ENCODE assay signal across 22 cellular contexts in the genomic region with DNA sequence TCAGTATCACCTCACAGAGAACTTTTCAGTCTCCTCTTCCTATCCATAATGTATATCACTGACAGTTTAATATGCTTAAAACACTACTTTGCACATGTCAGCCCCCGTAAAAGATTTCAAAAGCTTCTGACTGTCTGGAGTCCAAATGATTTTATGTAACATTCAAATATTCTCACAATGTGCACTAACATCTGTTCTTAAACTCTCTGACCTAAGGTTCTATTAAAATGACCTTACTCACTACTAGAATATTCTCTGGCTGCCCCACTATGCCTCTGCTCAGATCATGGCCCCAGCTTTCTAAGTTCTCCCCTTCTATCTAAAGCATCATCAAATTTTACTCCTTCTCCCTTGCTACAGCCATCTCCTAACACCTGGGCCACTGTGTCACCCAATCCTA. TPM values are rescaled to one million over a fixed set of nuclear protein-coding genes. Genes with fewer than 3 reads are reported as not detected.
A peak's percentile ranks its signal among the peaks of the same experiment; 100 is the strongest.
DNase-seq lines count a peak whose midpoint lies in the region; ATAC-seq and TF ChIP-seq lines count a peak whose summit lies in the region.
"Had no signal": no experiment of that assay in that cellular context is flagged by ENCODE, and none has a peak within 500 bp of the region (broad histone marks: within the 10 kb centered on the region; RNA-seq: fewer than 3 reads in every experiment).

No MANE protein-coding gene starts in this region.

- ATAC-seq in memory B cell (ENCODE audit: low read depth): no peak
- ATAC-seq in HG03469 (IDR thresholded peaks at IDR 0.05; ENCODE audit: unreplicated experiment): no peak
- no peak for ATAC-seq in GM21529 (IDR thresholded peaks at IDR 0.05; ENCODE audit: unreplicated experiment)
- no peak for ATAC-seq in right cardiac atrium
- ATAC-seq in HG03045 (IDR thresholded peaks at IDR 0.05; ENCODE audit: unreplicated experiment): no peak
- ATAC-seq: Panc1, SK-N-SH treated with all-trans-retinoic acid at 6 μM for 48 hours had no signal

- H3K27ac Mint-ChIP-seq in Caco-2 (ENCODE audit: unreplicated experiment) (peak overlapping the region; percentile 3), HFFc6 (peak overlapping the region; percentile 25; the same call in 1 of the 2 replicates), memory B cell (peak overlapping the region; percentile 42)

- 90% methylated on average over 1 of the region's 1 CpG for WGBS in right cardiac atrium

- TF ChIP-seq CTCF in Caco-2 (IDR thresholded peaks at IDR 0.05; ENCODE audit: insufficient read depth in 1 of 2, low read depth in 1 of 2, low read length in 1 of 2, severe bottlenecking in 1 of 2, unreplicated experiment in 1 of 2): no peak
- TF ChIP-seq CTCF in HFFc6 (IDR thresholded peaks at IDR 0.05): no peak

- H3K27me3 ChIP-seq in Caco-2 (replicated peaks; ENCODE audit: control insufficient read depth, insufficient read depth, low read length) (no peaks in the 10 kb centered on the region), right cardiac atrium (ENCODE audit: control insufficient read depth, insufficient read depth) (no peaks in the 10 kb centered on the region)
- H3K27me3 ChIP-seq: BE2C had no signal

- DNase-seq in AG08395 (ENCODE audit: low spot score): peak; percentile 1
- no peak for DNase-seq in Caco-2
- DNase-seq in HFFc6: no peak
- no peak for DNase-seq in memory B cell (ENCODE audit: low spot score in 2 of 2)
- DNase-seq in right cardiac atrium: no peak
- DNase-seq: 8988T; BE2C; CD4-positive, CD25-positive, alpha-beta regulatory T cell; COR-L47; DMS 273 treated with DMSO at 0.1 percent for 48 hours; DMS79 treated with DMSO at 0.1 percent for 48 hours; KBM-7; NCI-H1092 treated with DMSO at 0.1 percent for 48 hours; NCI-H1436 treated with DMSO at 0.1 percent for 48 hours; NCI-H2029 treated with DMSO at 0.1 percent for 48 hours; NCI-H524 treated with DMSO at 0.1 percent for 48 hours; NCI-H82 had no signal

- H3K9me3 Mint-ChIP-seq in Caco-2 (ENCODE audit: unreplicated experiment) (peaks cover 6% of the 10 kb centered on the region), HFFc6 (no peaks in the 10 kb centered on the region), memory B cell (no peaks in the 10 kb centered on the region)
- H3K9me3 Mint-ChIP-seq: CD4-positive, CD25-positive, alpha-beta regulatory T cell had no signal

- H3K4me1 Mint-ChIP-seq in Caco-2 (ENCODE audit: low read depth, unreplicated experiment) (peaks cover 48% of the 10 kb centered on the region), HFFc6 (ENCODE audit: low read depth) (peaks cover 37% of the 10 kb centered on the region), memory B cell (peaks cover 5% of the 10 kb centered on the region)

- no peak overlapping the region for H3K27ac ChIP-seq in right cardiac atrium (ENCODE audit: low read length)

- CTCF ChIA-PET in Caco-2 (lab: Charles Lee): no interaction called here

- peaks cover 1% of the 10 kb centered on the region; the same call in 1 of the 2 replicates for H3K36me3 ChIP-seq in Caco-2 (ENCODE audit: control insufficient read depth, insufficient read depth, low read length)
- H3K36me3 ChIP-seq: BE2C had no signal

- peaks cover 24% of the 10 kb centered on the region for H3K36me3 Mint-ChIP-seq in Caco-2 (ENCODE audit: insufficient read depth, unreplicated experiment)
- H3K36me3 Mint-ChIP-seq in HFFc6 (ENCODE audit: low read depth): peaks cover 5% of the 10 kb centered on the region; the same call in 1 of the 2 replicates
- peaks cover 11% of the 10 kb centered on the region for H3K36me3 Mint-ChIP-seq in memory B cell

- H3K4me3 Mint-ChIP-seq in Caco-2 (ENCODE audit: unreplicated experiment) (no peak overlapping the region), HFFc6 (no peak overlapping the region), memory B cell (no peak overlapping the region)
- H3K4me3 Mint-ChIP-seq: CD4-positive, CD25-positive, alpha-beta regulatory T cell had no signal

- no peaks in the 10 kb centered on the region for H3K27me3 Mint-ChIP-seq in Caco-2 (ENCODE audit: insufficient read depth, unreplicated experiment)
- peaks cover 2% of the 10 kb centered on the region; the same call in 1 of the 2 replicates for H3K27me3 Mint-ChIP-seq in HFFc6 (ENCODE audit: insufficient read depth)
- H3K27me3 Mint-ChIP-seq in memory B cell: no peaks in the 10 kb centered on the region
- H3K27me3 Mint-ChIP-seq: CD4-positive, CD25-positive, alpha-beta regulatory T cell had no signal

- intact Hi-C loops in Caco-2 (cut with micrococcal nuclease; ENCODE audit: unreplicated experiment) (no loop called here), right cardiac atrium (cut with DNase I) (no loop called here)

- no TSS peak for BruUV-seq in Caco-2 (replicated peaks; lab: Mats Ljungman, UMichigan)

- H3K4me1 ChIP-seq in Caco-2 (peaks cover 39% of the 10 kb centered on the region), right cardiac atrium (ENCODE audit: control insufficient read depth, insufficient read depth, low read length) (peaks cover 3% of the 10 kb centered on the region)

- H3K9me3 ChIP-seq in Caco-2 (peaks cover 2% of the 10 kb centered on the region; the same call in 1 of the 2 replicates), right cardiac atrium (ENCODE audit: control insufficient read depth, low read length) (no peaks in the 10 kb centered on the region)
- H3K9me3 ChIP-seq: BE2C had no signal

- POLR2A ChIA-PET in Caco-2 (lab: Charles Lee): no interaction called here

- H3K4me3 ChIP-seq in Caco-2 (ENCODE audit: low read depth, low read length) (no peak overlapping the region), right cardiac atrium (ENCODE audit: low read length) (no peak overlapping the region)

RNA-seq across cellular contexts. Expression of a gene that starts 52.5 kb away (rescaled TPM):
- 52.7 and 53.1 TPM in 2 replicates for total RNA-seq in Caco-2 (2022)
- total RNA-seq in HFFc6 (2021; fragmentation: NEBNext Ultra II Directional; extraction: Animal tissue kit (Norgen Biotek cat#: 25700)): 10 to 100 TPM; 51.8 to 66.8 (median 56.6) TPM
- total RNA-seq in right cardiac atrium: 10 to 100 TPM; 20.8 to 28.0 (median 24.8) TPM
- 19.0 TPM for polyA plus RNA-seq in right cardiac atrium
